24 cellular contexts compared by ENCODE assay signal in genomic region chr5:41656597-41656996, GRCh38.
A peak's percentile ranks its signal among the peaks of the same experiment; 100 is the strongest.
DNase-seq lines count a peak whose midpoint lies in the region; ATAC-seq, FAIRE-seq and TF ChIP-seq lines count a peak whose summit lies in the region.
"Had no signal": no experiment of that assay in that cellular context is flagged by ENCODE, and none has a peak within 500 bp of the region (broad histone marks: within the 10 kb centered on the region; RNA-seq: fewer than 3 reads in every experiment).

No MANE protein-coding gene starts in this region.

- no peak overlapping the region for H3K4me3 ChIP-seq in kidney (ENCODE audit: low read length in 2 of 2)
- H3K4me3 ChIP-seq: A549, MG63 had no signal

- TF ChIP-seq CTCF in D721Med (IDR thresholded peaks at IDR 0.05; ENCODE audit: insufficient read depth, missing control alignments) (no peak), kidney (IDR thresholded peaks at IDR 0.05; ENCODE audit: borderline replicate concordance, extremely low read depth, insufficient read depth) (no peak)

- no peak overlapping the region for H3K27ac Mint-ChIP-seq in activated CD4-positive, alpha-beta T cell treated with anti-CD3 and anti-CD28 coated beads, Interleukin-2, amount 10 ng/mL, durations not matched to agents 24 days and 14 days
- H3K27ac Mint-ChIP-seq: CD4-positive, alpha-beta memory T cell; HFFc6; IgD-negative memory B cell had no signal

- H3K4me1 ChIP-seq in kidney (ENCODE audit: control insufficient read depth in 1 of 2, insufficient read depth in 1 of 2, low read depth in 1 of 2, low read length in 2 of 2): no peaks in the 10 kb centered on the region
- H3K4me1 ChIP-seq: A549 had no signal

- H3K27ac ChIP-seq in kidney (ENCODE audit: low read depth in 2 of 2, low read length in 2 of 2): no peak overlapping the region
- H3K27ac ChIP-seq: A549, RWPE1 had no signal

- no peaks in the 10 kb centered on the region for H3K36me3 Mint-ChIP-seq in activated CD4-positive, alpha-beta T cell treated with anti-CD3 and anti-CD28 coated beads, Interleukin-2, amount 10 ng/mL, durations not matched to agents 24 days and 14 days (ENCODE audit: low read depth)
- H3K36me3 Mint-ChIP-seq: CD4-positive, alpha-beta memory T cell; IgD-negative memory B cell had no signal

- no peak for ATAC-seq in HG03045 (IDR thresholded peaks at IDR 0.05; ENCODE audit: unreplicated experiment)
- ATAC-seq: A549 had no signal

- intact Hi-C loops in activated CD4-positive, alpha-beta T cell treated with anti-CD3 and anti-CD28 coated beads, Interleukin-2, amount 10 ng/mL, durations not matched to agents 24 days and 14 days (cut with micrococcal nuclease): no loop called here
- intact Hi-C loops in kidney (cut with DNase I): no loop called here

- H3K9me3 ChIP-seq in kidney (ENCODE audit: control insufficient read depth in 1 of 2, low read length in 2 of 2): no peaks in the 10 kb centered on the region
- H3K9me3 ChIP-seq: A549, MG63 had no signal

- no peaks in the 10 kb centered on the region for H3K36me3 ChIP-seq in kidney (ENCODE audit: control insufficient read depth in 1 of 2, insufficient read depth in 2 of 2, low read length in 2 of 2)
- H3K36me3 ChIP-seq: MG63 had no signal

- FAIRE-seq in D721Med (lab: Jason Lieb, UNC): no peak
- no peak for FAIRE-seq in kidney (lab: Jason Lieb, UNC)
- FAIRE-seq: A549, GM12892, GM18507, H54 had no signal

- H3K4me1 Mint-ChIP-seq in activated CD4-positive, alpha-beta T cell treated with anti-CD3 and anti-CD28 coated beads, Interleukin-2, amount 10 ng/mL, durations not matched to agents 24 days and 14 days: no peaks in the 10 kb centered on the region
- H3K4me1 Mint-ChIP-seq: CD4-positive, alpha-beta memory T cell; IgD-negative memory B cell had no signal

- no peaks in the 10 kb centered on the region for H3K9me3 Mint-ChIP-seq in activated CD4-positive, alpha-beta T cell treated with anti-CD3 and anti-CD28 coated beads, Interleukin-2, amount 10 ng/mL, durations not matched to agents 24 days and 14 days
- H3K9me3 Mint-ChIP-seq: HFFc6 had no signal

- peak; percentile 24 for DNase-seq in activated CD4-positive, alpha-beta T cell treated with anti-CD3 and anti-CD28 coated beads, Interleukin-2, amount 10 ng/mL, durations not matched to agents 24 days and 14 days
- DNase-seq in activated CD4-positive, alpha-beta T cell treated with anti-CD3 and anti-CD28 coated beads for 48 hours: no peak
- DNase-seq in RKO (ENCODE audit: low spot score) (peak; percentile 11), islet precursor cell (peak; percentile 61), D721Med (ENCODE audit: insufficient read length, low spot score) (no peak), kidney (no peak)
- DNase-seq: Calu3; CD4-positive, alpha-beta memory T cell; DMS79; HFFc6; Karpas-422; MG63; NCI-H1048; NCI-H1436 treated with DMSO at 0.1 percent for 48 hours; NCI-H2029; NCI-H2171 treated with DMSO at 0.1 percent for 48 hours; NCI-H774 had no signal

- no peak overlapping the region for H3K4me3 Mint-ChIP-seq in activated CD4-positive, alpha-beta T cell treated with anti-CD3 and anti-CD28 coated beads, Interleukin-2, amount 10 ng/mL, durations not matched to agents 24 days and 14 days
- H3K4me3 Mint-ChIP-seq: CD4-positive, alpha-beta memory T cell; HFFc6; IgD-negative memory B cell had no signal

- H3K9ac ChIP-seq in kidney (ENCODE audit: low read length in 2 of 2): no peak overlapping the region

- H3K27me3 Mint-ChIP-seq in activated CD4-positive, alpha-beta T cell treated with anti-CD3 and anti-CD28 coated beads, Interleukin-2, amount 10 ng/mL, durations not matched to agents 24 days and 14 days: no peaks in the 10 kb centered on the region
- H3K27me3 Mint-ChIP-seq: CD4-positive, alpha-beta memory T cell; IgD-negative memory B cell had no signal

Comparison
In these comparisons a context has a peak if more than half of its experiments do, and no peak if none do; other contexts are left out.
1. DNase-seq: peak in activated CD4-positive, alpha-beta T cell treated with anti-CD3 and anti-CD28 coated beads, Interleukin-2, amount 10 ng/mL, durations not matched to agents 24 days and 14 days (single experiment), RKO (single experiment) and islet precursor cell (single experiment); none in activated CD4-positive, alpha-beta T cell treated with anti-CD3 and anti-CD28 coated beads for 48 hours (single experiment), D721Med (single experiment) and kidney (single experiment).